In the genomic region with DNA sequence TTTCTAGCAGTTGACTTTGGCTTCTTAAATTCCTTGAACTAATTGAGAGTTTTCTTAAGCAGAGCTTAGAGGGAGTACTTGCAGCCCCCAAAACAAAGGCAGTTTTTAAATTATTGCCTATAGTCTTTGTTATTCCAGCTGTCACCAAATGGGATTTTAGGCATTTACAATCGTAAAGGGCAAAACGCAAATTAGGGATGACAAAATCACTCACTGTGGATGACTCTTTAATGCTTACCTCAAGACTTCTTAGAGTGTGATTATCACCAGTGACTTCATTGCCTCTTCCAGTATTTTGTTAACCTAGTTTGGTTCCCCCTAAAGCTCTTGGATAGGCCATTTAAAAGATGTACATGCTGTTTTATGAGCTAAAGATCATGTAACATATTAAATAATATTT, we compare ENCODE assay signal across 20 cellular contexts.
A peak's percentile ranks its signal among the peaks of the same experiment; 100 is the strongest.
DNase-seq lines count a peak whose midpoint lies in the region; ATAC-seq and TF ChIP-seq lines count a peak whose summit lies in the region.
"Had no signal": no experiment of that assay in that cellular context is flagged by ENCODE, and none has a peak within 500 bp of the region (broad histone marks: within the 10 kb centered on the region; RNA-seq: fewer than 3 reads in every experiment).

No MANE protein-coding gene starts in this region.

- DNase-seq in Caco-2 (no peak), iPS-NIHi11 (ENCODE audit: low spot score) (no peak), posterior cingulate gyrus (no peak)
- DNase-seq: 8988T; ACHN; AML-193; BE2C; Calu3; CD4-positive, alpha-beta T cell; CD8-positive, alpha-beta memory T cell; DMS53; GF-D8; H7; HCEC 1CT had no signal

- no peak overlapping the region for H3K27ac ChIP-seq in HEK293 (ENCODE audit: extremely low read depth, low read depth, low read length)
- H3K27ac ChIP-seq: A549; BLaER1 treated with 17β-estradiol and CSF1 and Interleukin-3, amounts not matched to agents 10 nM and 100 nM had no signal

- no peaks in the 10 kb centered on the region for H3K27me3 ChIP-seq in Caco-2 (replicated peaks; ENCODE audit: control insufficient read depth, insufficient read depth, low read length)
- H3K27me3 ChIP-seq: BE2C; BLaER1 treated with 17β-estradiol and CSF1 and Interleukin-3, amounts not matched to agents 10 nM and 100 nM had no signal

- no TSS peak for BruUV-seq in Caco-2 (replicated peaks; lab: Mats Ljungman, UMichigan)

- no peaks in the 10 kb centered on the region for H3K9me3 Mint-ChIP-seq in Caco-2 (ENCODE audit: unreplicated experiment)
- no peaks in the 10 kb centered on the region for H3K9me3 Mint-ChIP-seq in dendritic cell treated with granulocyte-macrophage colony-stimulating factor and Interleukin-4, amounts not matched to agents 40 ng/mL and 50 ng/mL, for 4 days
- H3K9me3 Mint-ChIP-seq: CD14-positive monocyte; CD4-positive, alpha-beta T cell; CD8-positive, alpha-beta memory T cell had no signal

- H3K9me3 ChIP-seq in Caco-2 (no peaks in the 10 kb centered on the region), HEK293 (ENCODE audit: control insufficient read depth, insufficient read depth, low read depth, low read length) (no peaks in the 10 kb centered on the region)
- H3K9me3 ChIP-seq: A549, BE2C had no signal

- POLR2A ChIA-PET in Caco-2 (lab: Charles Lee) (no interaction called here), HEK293 (lab: Yijun Ruan, JAX) (no interaction called here)

- no peak overlapping the region for H3K4me3 ChIP-seq in Caco-2 (ENCODE audit: low read depth, low read length)
- H3K4me3 ChIP-seq in HEK293 (ENCODE audit: low read depth, low read length): no peak overlapping the region
- H3K4me3 ChIP-seq: A549; BLaER1 treated with 17β-estradiol and CSF1 and Interleukin-3, amounts not matched to agents 10 nM and 100 nM had no signal

- H3K4me3 Mint-ChIP-seq in Caco-2 (ENCODE audit: unreplicated experiment): no peak overlapping the region
- H3K4me3 Mint-ChIP-seq in dendritic cell treated with granulocyte-macrophage colony-stimulating factor and Interleukin-4, amounts not matched to agents 40 ng/mL and 50 ng/mL, for 4 days: no peak overlapping the region
- H3K4me3 Mint-ChIP-seq: CD14-positive monocyte; CD4-positive, alpha-beta T cell; CD8-positive, alpha-beta memory T cell had no signal

- peaks cover 25% of the 10 kb centered on the region for H3K4me1 Mint-ChIP-seq in Caco-2 (ENCODE audit: low read depth, unreplicated experiment)
- peaks cover 22% of the 10 kb centered on the region for H3K4me1 Mint-ChIP-seq in dendritic cell treated with granulocyte-macrophage colony-stimulating factor and Interleukin-4, amounts not matched to agents 40 ng/mL and 50 ng/mL, for 4 days (ENCODE audit: low read depth)
- H3K4me1 Mint-ChIP-seq: CD8-positive, alpha-beta memory T cell had no signal

- no peak for TF ChIP-seq CTCF in Caco-2 (IDR thresholded peaks at IDR 0.05; ENCODE audit: insufficient read depth in 1 of 2, low read depth in 1 of 2, low read length in 1 of 2, severe bottlenecking in 1 of 2, unreplicated experiment in 1 of 2)
- TF ChIP-seq CTCF in HEK293 (tag by site-specific recombination; IDR thresholded peaks at IDR 0.05): no peak

- H3K27ac Mint-ChIP-seq in Caco-2 (ENCODE audit: unreplicated experiment): peak overlapping the region; percentile 91
- peak overlapping the region; percentile 45 for H3K27ac Mint-ChIP-seq in dendritic cell treated with granulocyte-macrophage colony-stimulating factor and Interleukin-4, amounts not matched to agents 40 ng/mL and 50 ng/mL, for 4 days
- H3K27ac Mint-ChIP-seq: CD4-positive, alpha-beta T cell; CD8-positive, alpha-beta memory T cell had no signal

- ATAC-seq in HG03457 (IDR thresholded peaks at IDR 0.05; ENCODE audit: unreplicated experiment): no peak
- ATAC-seq: A549 had no signal

- intact Hi-C loops in Caco-2 (cut with micrococcal nuclease; ENCODE audit: unreplicated experiment): loop anchor here (5.0 kb wide), 2 partner anchors 36 to 129 kb away; no protein-coding TSS in a partner anchor
- intact Hi-C loops in dendritic cell treated with granulocyte-macrophage colony-stimulating factor and Interleukin-4, amounts not matched to agents 40 ng/mL and 50 ng/mL, for 4 days (cut with micrococcal nuclease): no loop called here
- intact Hi-C loops in posterior cingulate gyrus (cut with DNase I): no loop called here

- H3K36me3 ChIP-seq in Caco-2 (ENCODE audit: control insufficient read depth, insufficient read depth, low read length): no peaks in the 10 kb centered on the region; the same call in 1 of the 2 replicates
- peaks cover 3 to 22% of the 10 kb centered on the region in 2 experiments; a peak in 2 of 3 replicates for H3K36me3 ChIP-seq in HEK293 (ENCODE audit: control insufficient read depth in 2 of 2, insufficient read depth in 1 of 2, low read length in 2 of 2)
- H3K36me3 ChIP-seq: BE2C had no signal

- H3K27me3 Mint-ChIP-seq in Caco-2 (ENCODE audit: insufficient read depth, unreplicated experiment): no peaks in the 10 kb centered on the region
- no peaks in the 10 kb centered on the region for H3K27me3 Mint-ChIP-seq in dendritic cell treated with granulocyte-macrophage colony-stimulating factor and Interleukin-4, amounts not matched to agents 40 ng/mL and 50 ng/mL, for 4 days
- H3K27me3 Mint-ChIP-seq: CD4-positive, alpha-beta T cell; CD8-positive, alpha-beta memory T cell had no signal

- CTCF ChIA-PET in Caco-2 (lab: Charles Lee) (no interaction called here), HEK293 (lab: Yijun Ruan, JAX) (interaction anchor here (0.9 kb wide), 1 partner anchor 193 kb away, joined by 3 read pairs; no protein-coding TSS in a partner anchor)

- H3K4me1 ChIP-seq in Caco-2 (peaks cover 29% of the 10 kb centered on the region), HEK293 (ENCODE audit: control insufficient read depth, insufficient read depth, low read length) (peaks cover 3% of the 10 kb centered on the region)
- H3K4me1 ChIP-seq: A549, BE2C had no signal

- H3K36me3 Mint-ChIP-seq in Caco-2 (ENCODE audit: insufficient read depth, unreplicated experiment): peaks cover 67% of the 10 kb centered on the region
- H3K36me3 Mint-ChIP-seq in dendritic cell treated with granulocyte-macrophage colony-stimulating factor and Interleukin-4, amounts not matched to agents 40 ng/mL and 50 ng/mL, for 4 days (ENCODE audit: low read depth): peaks cover 12% of the 10 kb centered on the region

TF ChIP-seq in HEK293, 187 proteins besides CTCF, POLR2A, EP300 and RAD21 (continues in another document):
- peak; percentile 51; the same call in 1 of the 2 replicates for TF ChIP-seq ZEB2 (tag by site-specific recombination; IDR thresholded peaks at IDR 0.05)
- no peak for TF ChIP-seq ZNF488 (tag by site-specific recombination; IDR thresholded peaks at IDR 0.05)
- TF ChIP-seq, protein P1, sequence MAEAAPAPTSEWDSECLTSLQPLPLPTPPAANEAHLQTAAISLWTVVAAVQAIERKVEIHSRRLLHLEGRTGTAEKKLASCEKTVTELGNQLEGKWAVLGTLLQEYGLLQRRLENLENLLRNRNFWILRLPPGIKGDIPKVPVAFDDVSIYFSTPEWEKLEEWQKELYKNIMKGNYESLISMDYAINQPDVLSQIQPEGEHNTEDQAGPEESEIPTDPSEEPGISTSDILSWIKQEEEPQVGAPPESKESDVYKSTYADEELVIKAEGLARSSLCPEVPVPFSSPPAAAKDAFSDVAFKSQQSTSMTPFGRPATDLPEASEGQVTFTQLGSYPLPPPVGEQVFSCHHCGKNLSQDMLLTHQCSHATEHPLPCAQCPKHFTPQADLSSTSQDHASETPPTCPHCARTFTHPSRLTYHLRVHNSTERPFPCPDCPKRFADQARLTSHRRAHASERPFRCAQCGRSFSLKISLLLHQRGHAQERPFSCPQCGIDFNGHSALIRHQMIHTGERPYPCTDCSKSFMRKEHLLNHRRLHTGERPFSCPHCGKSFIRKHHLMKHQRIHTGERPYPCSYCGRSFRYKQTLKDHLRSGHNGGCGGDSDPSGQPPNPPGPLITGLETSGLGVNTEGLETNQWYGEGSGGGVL (tag by site-specific recombination; IDR thresholded peaks at IDR 0.05): peak; percentile 37
- no peak; the same call in 1 of the 2 replicates for TF ChIP-seq ZNF654 (tag by site-specific recombination; IDR thresholded peaks at IDR 0.05; ENCODE audit: low read depth)
- TF ChIP-seq GLIS1 (tag by site-specific recombination; IDR thresholded peaks at IDR 0.05): no peak
- TF ChIP-seq ZNF16 (tag by site-specific recombination; IDR thresholded peaks at IDR 0.05; ENCODE audit: low read depth): no peak
- 0 out of 2 replicates have a peak, but pooled peaks have one; percentile 51 for TF ChIP-seq ZBTB21 (tag by site-specific recombination; IDR thresholded peaks at IDR 0.05)
- TF ChIP-seq MZF1 (tag by site-specific recombination; IDR thresholded peaks at IDR 0.05; ENCODE audit: borderline replicate concordance): no peak
- no peak for TF ChIP-seq ZSCAN18 (tag by site-specific recombination; IDR thresholded peaks at IDR 0.05)
